Comparison of ENCODE assay signal across 23 cellular contexts in genomic region chr11:11964774-11965150, GRCh38. TPM values are rescaled to one million over a fixed set of nuclear protein-coding genes. Genes with fewer than 3 reads are reported as not detected.
A peak's percentile ranks its signal among the peaks of the same experiment; 100 is the strongest.
DNase-seq lines count a peak whose midpoint lies in the region; ATAC-seq and TF ChIP-seq lines count a peak whose summit lies in the region.
"Had no signal": no experiment of that assay in that cellular context is flagged by ENCODE, and none has a peak within 500 bp of the region (broad histone marks: within the 10 kb centered on the region; RNA-seq: fewer than 3 reads in every experiment).

No MANE protein-coding gene starts in this region.

- peaks cover 6% of the 10 kb centered on the region for H3K79me2 ChIP-seq in SK-N-SH (ENCODE audit: insufficient read depth)

- no peak for TF ChIP-seq RAD21 in SK-N-SH (IDR thresholded peaks at IDR 0.05; ENCODE audit: low read length)

- intact Hi-C loops in left ventricle myocardium superior (cut with micrococcal nuclease) (no loop called here), ascending aorta (cut with DNase I) (loop anchor here (2.0 to 5.0 kb wide), 2 partner anchors 32 kb away; no protein-coding TSS in a partner anchor), spleen (cut with DNase I; ENCODE audit: low total_unique reads) (no loop called here)

- H4K20me1 ChIP-seq in SK-N-SH (ENCODE audit: insufficient read depth), result no peaks in the 10 kb centered on the region

- H3K4me2 ChIP-seq in SK-N-SH, result no peak overlapping the region
- H3K4me2 ChIP-seq: A549, KMS-11 had no signal

- no peak for TF ChIP-seq POLR2A in spleen (IDR thresholded peaks at IDR 0.05)

- no peaks in the 10 kb centered on the region for H3K9me3 ChIP-seq in right atrium auricular region
- H3K9me3 ChIP-seq in ascending aorta, result no peaks in the 10 kb centered on the region
- H3K9me3 ChIP-seq in spleen, result no peaks in the 10 kb centered on the region
- H3K9me3 ChIP-seq in SK-N-SH, result no peaks in the 10 kb centered on the region
- H3K9me3 ChIP-seq: A549, SJCRH30 had no signal

- H3K36me3 ChIP-seq in right atrium auricular region (peaks cover 41% of the 10 kb centered on the region), ascending aorta (peaks cover 10 to 59% of the 10 kb centered on the region in 2 donors), spleen (no peaks in the 10 kb centered on the region), SK-N-SH (replicated peaks in 1 of 2; ENCODE audit: control insufficient read depth in 1 of 2, insufficient read depth in 2 of 2, low read length in 1 of 2) (peaks cover 45 to 54% of the 10 kb centered on the region in 2 experiments)
- H3K36me3 ChIP-seq: SJCRH30 had no signal

- H3K4me1 ChIP-seq in right atrium auricular region, result peaks cover 0 to 93% of the 10 kb centered on the region in 2 donors
- peaks cover 2 to 17% of the 10 kb centered on the region in 2 donors for H3K4me1 ChIP-seq in ascending aorta
- peaks cover 0 to 17% (median 5%) of the 10 kb centered on the region in 6 donors for H3K4me1 ChIP-seq in spleen
- H3K4me1 ChIP-seq in SK-N-SH (ENCODE audit: control insufficient read depth in 1 of 2, insufficient read depth in 2 of 2, low read depth in 1 of 2, low read length in 1 of 2), result peaks cover 16 to 62% of the 10 kb centered on the region in 2 experiments
- H3K4me1 ChIP-seq: A549 had no signal

- H3K27me3 ChIP-seq in right atrium auricular region (no peaks in the 10 kb centered on the region), ascending aorta (no peaks in the 10 kb centered on the region), spleen (replicated peaks in 1 of 7) (peaks cover 0 to 10% (median 0%) of the 10 kb centered on the region in 7 donors), SK-N-SH (ENCODE audit: insufficient read depth) (no peaks in the 10 kb centered on the region)
- H3K27me3 ChIP-seq: SJCRH30 had no signal

- H3K27ac ChIP-seq in right atrium auricular region, result peak overlapping the region; percentile 73 to 75
- H3K27ac ChIP-seq in ascending aorta, result peak overlapping the region; percentile 40 to 50
- H3K27ac ChIP-seq in coronary artery, result no peak overlapping the region
- H3K27ac ChIP-seq in spleen, result no peak overlapping the region
- peak overlapping the region in 1 of 2 experiments; percentile 35; a peak in 1 of 4 replicates for H3K27ac ChIP-seq in SK-N-SH (ENCODE audit: low read depth in 2 of 2, low read length in 1 of 2)
- H3K27ac ChIP-seq: A549, KMS-11, SJCRH30 had no signal

- TF ChIP-seq CTCF in right atrium auricular region (IDR thresholded peaks at IDR 0.05), result no peak
- TF ChIP-seq CTCF in ascending aorta (IDR thresholded peaks at IDR 0.05), result no peak
- TF ChIP-seq CTCF in coronary artery (IDR thresholded peaks at IDR 0.05), result no peak
- no peak for TF ChIP-seq CTCF in spleen (IDR thresholded peaks at IDR 0.05 in 8 of 11, conservative IDR thresholded peaks at IDR 0.05 in 3 of 11)
- no peak for TF ChIP-seq CTCF in SK-N-SH (IDR thresholded peaks at IDR 0.05)

- H3F3A ChIP-seq in SK-N-SH (replicated peaks; ENCODE audit: insufficient read depth), result peaks cover 28% of the 10 kb centered on the region

- no peak overlapping the region for H2AFZ ChIP-seq in SK-N-SH (ENCODE audit: low read depth)

- POLR2A ChIA-PET in SK-N-SH (lab: Yijun Ruan, JAX), result interaction anchor here (1.5 kb wide), 1 partner anchor 15 kb away, joined by 5 read pairs; no protein-coding TSS in a partner anchor

- no peak overlapping the region for H3K9ac ChIP-seq in SK-N-SH
- H3K9ac ChIP-seq: KMS-11 had no signal

- 87 to 92% (median 90%) methylated on average over 5 of the region's 5 CpGs for WGBS in spleen, 5 donors
- 100% methylated on average over 3 of the region's 5 CpGs for WGBS in SK-N-SH (ENCODE audit: low lambda C conversion rate)

- CTCF ChIA-PET in SK-N-SH (lab: Yijun Ruan, JAX), result interaction anchor here (1.1 to 5.0 kb wide), 4 partner anchors 10 to 317 kb away, joined by 3 to 39 read pairs (median 20); no protein-coding TSS in a partner anchor

- ATAC-seq in left ventricle myocardium superior (no peak), HG03439 (IDR thresholded peaks at IDR 0.05; ENCODE audit: unreplicated experiment) (no peak)
- ATAC-seq: A549, Panc1 had no signal

- no peaks in the 10 kb centered on the region for H3K9me2 ChIP-seq in SK-N-SH

- DNase-seq in right atrium auricular region (ENCODE audit: low spot score) (no peak), left ventricle myocardium superior (no peak), ascending aorta (ENCODE audit: low spot score in 2 of 2) (no peak), coronary artery (ENCODE audit: low spot score) (peak; percentile 66), spleen (peak; percentile 29), LoVo (ENCODE audit: low spot score) (no peak), SK-N-SH (no peak)
- DNase-seq: C1 segment of cervical spinal cord; CD4-positive, alpha-beta memory T cell; COR-L47; GOT3; HCEC 1CT; IMR-90; NCI-H1048; NCI-H1417; NCI-H2227 treated with DMSO at 0.1 percent for 48 hours; NCI-H510A; SJCRH30 had no signal

- H3K4me3 ChIP-seq in right atrium auricular region (no peak overlapping the region), ascending aorta (no peak overlapping the region), coronary artery (no peak overlapping the region), spleen (no peak overlapping the region), SK-N-SH (ENCODE audit: low read depth in 2 of 2, low read length in 1 of 2) (no peak overlapping the region)
- H3K4me3 ChIP-seq: A549, SJCRH30 had no signal

- no peak for TF ChIP-seq EP300 in SK-N-SH (IDR thresholded peaks at IDR 0.05; ENCODE audit: borderline replicate concordance in 1 of 2, low read depth in 1 of 2, low read length in 1 of 2)

TF ChIP-seq in SK-N-SH, 30 proteins besides CTCF, POLR2A, EP300 and RAD21:
- TF ChIP-seq, protein P1, sequence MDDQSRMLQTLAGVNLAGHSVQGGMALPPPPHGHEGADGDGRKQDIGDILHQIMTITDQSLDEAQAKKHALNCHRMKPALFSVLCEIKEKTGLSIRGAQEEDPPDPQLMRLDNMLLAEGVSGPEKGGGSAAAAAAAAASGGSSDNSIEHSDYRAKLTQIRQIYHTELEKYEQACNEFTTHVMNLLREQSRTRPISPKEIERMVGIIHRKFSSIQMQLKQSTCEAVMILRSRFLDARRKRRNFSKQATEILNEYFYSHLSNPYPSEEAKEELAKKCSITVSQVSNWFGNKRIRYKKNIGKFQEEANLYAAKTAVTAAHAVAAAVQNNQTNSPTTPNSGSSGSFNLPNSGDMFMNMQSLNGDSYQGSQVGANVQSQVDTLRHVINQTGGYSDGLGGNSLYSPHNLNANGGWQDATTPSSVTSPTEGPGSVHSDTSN (IDR thresholded peaks at IDR 0.05), result no peak
- TF ChIP-seq GATA2 (CRISPR knock-in tag; IDR thresholded peaks at IDR 0.05) (no peak), EZH2phosphoT487 (IDR thresholded peaks at IDR 0.05; ENCODE audit: borderline replicate concordance, low read depth) (no peak), USF2 (IDR thresholded peaks at IDR 0.05; ENCODE audit: borderline replicate concordance, low read depth, low read length) (no peak), RCOR1 (IDR thresholded peaks at IDR 0.05; ENCODE audit: low read length) (no peak), CHD2 (IDR thresholded peaks at IDR 0.05; ENCODE audit: low read length, partially characterized antibody) (no peak), TCF12 (IDR thresholded peaks at IDR 0.05) (no peak), NFIC (IDR thresholded peaks at IDR 0.05; ENCODE audit: borderline replicate concordance) (no peak), YY1 (IDR thresholded peaks at IDR 0.05; ENCODE audit: low read depth) (no peak), GABPA (IDR thresholded peaks at IDR 0.05; ENCODE audit: low read depth) (no peak), IRF3 (IDR thresholded peaks at IDR 0.05; ENCODE audit: low read depth, low read length) (no peak), TAF1 (IDR thresholded peaks at IDR 0.05; ENCODE audit: borderline replicate concordance, low read depth, low read length) (no peak)

RNA-seq across cellular contexts. Expression of gene DKK3, which starts 43.7 kb away (rescaled TPM):
- total RNA-seq in right atrium auricular region (1,000 to 10,000 TPM; 2,934 to 5,316 TPM), left ventricle myocardium superior (657 TPM), ascending aorta (433 TPM), spleen (100 to 1,000 TPM in 1 of 7 donors, 10 to 100 TPM in 6; 26.9 to 111 (median 53.2) TPM)
- polyA plus RNA-seq in spleen (10 to 100 TPM in 2 of 3 donors, 1 to 10 TPM in 1; 8.6 to 14.2 (median 12.3) TPM), SK-N-SH (2012; rRNA removed) (1,174 and 1,491 TPM in 2 replicates)
- polyA plus RNA-seq in SK-N-SH (2012; cell fraction: cytosol; rRNA removed), result 1,028 and 1,442 TPM in 2 replicates
- 933 and 1,160 TPM in 2 replicates for polyA plus RNA-seq in SK-N-SH (2012; cell fraction: nucleus; rRNA removed)
- total RNA-seq: OCI-LY7 had no signal

Comparison
In these comparisons a context has a peak if more than half of its experiments do, and no peak if none do; other contexts are left out.
1. DNase-seq: peak in coronary artery (single experiment) and spleen (single experiment); none in right atrium auricular region (single experiment), left ventricle myocardium superior (single experiment), ascending aorta (0 of 2), LoVo (single experiment) and SK-N-SH (single experiment).
2. H3K27ac ChIP-seq: peak in right atrium auricular region (2 of 2) and ascending aorta (2 of 2); none in coronary artery (0 of 2) and spleen (0 of 8).